In genomic region chr3:71061037-71061436, GRCh38 we compare ENCODE assay signal across 13 cellular contexts.
DNase-seq lines count a peak whose midpoint lies in the region; ATAC-seq and TF ChIP-seq lines count a peak whose summit lies in the region.
"Had no signal": no experiment of that assay in that cellular context is flagged by ENCODE, and none has a peak within 500 bp of the region (broad histone marks: within the 10 kb centered on the region; RNA-seq: fewer than 3 reads in every experiment).

No MANE protein-coding gene starts in this region.

- BruUV-seq in Caco-2 (replicated peaks; lab: Mats Ljungman, UMichigan), result no TSS peak

- H3K4me3 ChIP-seq in Caco-2 (ENCODE audit: low read depth, low read length) (no peak overlapping the region), fibroblast of the aortic adventitia (ENCODE audit: low read depth, low read length) (peak overlapping the region; percentile 34), skeletal muscle tissue (ENCODE audit: low read length in 3 of 3) (peak overlapping the region in 2 of 3 donors; percentile 26 to 30)
- H3K4me3 ChIP-seq: ovary had no signal

- ATAC-seq in T-helper 17 cell, result no peak
- ATAC-seq: T-cell had no signal

- POLR2A ChIA-PET in Caco-2 (lab: Charles Lee), result interaction anchor here (0.6 kb wide), 1 partner anchor 92 kb away, joined by 3 read pairs; no protein-coding TSS in a partner anchor

- CTCF ChIA-PET in Caco-2 (lab: Charles Lee), result interaction anchor here (0.5 to 0.6 kb wide), 2 partner anchors 37 to 92 kb away, joined by 3 to 5 read pairs; no protein-coding TSS in a partner anchor

- H3K36me3 ChIP-seq in Caco-2 (ENCODE audit: control insufficient read depth, insufficient read depth, low read length) (no peaks in the 10 kb centered on the region; the same call in 1 of the 2 replicates), skeletal muscle tissue (ENCODE audit: control insufficient read depth in 3 of 3, insufficient read depth in 3 of 3, low read length in 3 of 3) (no peaks in the 10 kb centered on the region)
- H3K36me3 ChIP-seq: ovary had no signal

- H3K4me3 Mint-ChIP-seq in Caco-2 (ENCODE audit: unreplicated experiment) (no peak overlapping the region), T-helper 17 cell (peak overlapping the region; percentile 80)
- H3K4me3 Mint-ChIP-seq: activated naive CD4-positive, alpha-beta T cell treated with anti-CD3 and anti-CD28 coated beads, Interleukin-2, amount 10 ng/mL, durations not matched to agents 7 days and 5 days; dendritic cell treated with granulocyte-macrophage colony-stimulating factor and Interleukin-4, amounts not matched to agents 40 ng/mL and 50 ng/mL, for 4 days had no signal

- H3K9me3 ChIP-seq in Caco-2, result no peaks in the 10 kb centered on the region
- no peaks in the 10 kb centered on the region for H3K9me3 ChIP-seq in T-helper 17 cell (ENCODE audit: control insufficient read depth, low read length, poor library complexity, severe bottlenecking)
- no peaks in the 10 kb centered on the region for H3K9me3 ChIP-seq in skeletal muscle tissue (ENCODE audit: control insufficient read depth in 3 of 3, low read length in 3 of 3)
- H3K9me3 ChIP-seq: ovary had no signal

- H3K9ac ChIP-seq in skeletal muscle tissue (ENCODE audit: low read depth in 1 of 3, low read length in 3 of 3), result peak overlapping the region in 2 of 3 donors; percentile 0 to 24

- H3K36me3 Mint-ChIP-seq in Caco-2 (ENCODE audit: insufficient read depth, unreplicated experiment), result peaks cover 7% of the 10 kb centered on the region
- no peaks in the 10 kb centered on the region for H3K36me3 Mint-ChIP-seq in T-helper 17 cell (ENCODE audit: low read depth)
- H3K36me3 Mint-ChIP-seq: T-cell had no signal

- intact Hi-C loops in Caco-2 (cut with micrococcal nuclease; ENCODE audit: unreplicated experiment), result loop anchor here (5.0 kb wide), 1 partner anchor 356 kb away; no protein-coding TSS in a partner anchor

- no peak for TF ChIP-seq CTCF in Caco-2 (IDR thresholded peaks at IDR 0.05; ENCODE audit: insufficient read depth in 1 of 2, low read depth in 1 of 2, low read length in 1 of 2, severe bottlenecking in 1 of 2, unreplicated experiment in 1 of 2)
- no peak for TF ChIP-seq CTCF in fibroblast of the aortic adventitia (IDR thresholded peaks at IDR 0.05; ENCODE audit: insufficient read depth, low read length)

- H3K27ac ChIP-seq in skeletal muscle tissue (ENCODE audit: low read depth, low read length), result no peak overlapping the region

- DNase-seq in Caco-2, result no peak
- DNase-seq in T-helper 17 cell, result no peak
- DNase-seq in fibroblast of the aortic adventitia (ENCODE audit: low read depth), result peak; percentile 30
- no peak for DNase-seq in GM19238 (ENCODE audit: insufficient read length, low spot score)
- DNase-seq in hippocampal formation (lab: John Stamatoyannopoulos, UW), result no peak
- DNase-seq in DMS79 (lab: John Stamatoyannopoulos, UW), result no peak
- DNase-seq: activated CD4-positive, alpha-beta T cell treated with anti-CD3 and anti-CD28 coated beads, Interleukin-2, amount 50 U/mL, for 4 hours; activated naive CD4-positive, alpha-beta T cell treated with anti-CD3 and anti-CD28 coated beads, Interleukin-2, amount 10 ng/mL, durations not matched to agents 7 days and 5 days; ovary; stimulated activated CD4-positive, alpha-beta T cell treated with anti-CD3 and anti-CD28 coated beads, Interleukin-1b, Interleukin-23, amount 100 ng/mL, for 48 hours; T-cell had no signal

- no peaks in the 10 kb centered on the region for H3K9me3 Mint-ChIP-seq in Caco-2 (ENCODE audit: unreplicated experiment)
- H3K9me3 Mint-ChIP-seq: activated naive CD4-positive, alpha-beta T cell treated with anti-CD3 and anti-CD28 coated beads, Interleukin-2, amount 10 ng/mL, durations not matched to agents 7 days and 5 days; dendritic cell treated with granulocyte-macrophage colony-stimulating factor and Interleukin-4, amounts not matched to agents 40 ng/mL and 50 ng/mL, for 4 days; T-cell had no signal

- peaks cover 64% of the 10 kb centered on the region for H3K4me1 ChIP-seq in Caco-2
- peaks cover 6 to 46% (median 23%) of the 10 kb centered on the region in 3 donors for H3K4me1 ChIP-seq in skeletal muscle tissue (ENCODE audit: control insufficient read depth in 3 of 3, insufficient read depth in 3 of 3, low read length in 3 of 3)

- H3K27me3 Mint-ChIP-seq in Caco-2 (ENCODE audit: insufficient read depth, unreplicated experiment) (no peaks in the 10 kb centered on the region), T-helper 17 cell (no peaks in the 10 kb centered on the region)
- H3K27me3 Mint-ChIP-seq: activated naive CD4-positive, alpha-beta T cell treated with anti-CD3 and anti-CD28 coated beads, Interleukin-2, amount 10 ng/mL, durations not matched to agents 7 days and 5 days; dendritic cell treated with granulocyte-macrophage colony-stimulating factor and Interleukin-4, amounts not matched to agents 40 ng/mL and 50 ng/mL, for 4 days; T-cell had no signal

- H3K27ac Mint-ChIP-seq in Caco-2 (ENCODE audit: unreplicated experiment) (peak overlapping the region; percentile 71), T-helper 17 cell (no peak overlapping the region)
- H3K27ac Mint-ChIP-seq: activated naive CD4-positive, alpha-beta T cell treated with anti-CD3 and anti-CD28 coated beads, Interleukin-2, amount 10 ng/mL, durations not matched to agents 7 days and 5 days; dendritic cell treated with granulocyte-macrophage colony-stimulating factor and Interleukin-4, amounts not matched to agents 40 ng/mL and 50 ng/mL, for 4 days; T-cell had no signal

- H3K4me1 Mint-ChIP-seq in Caco-2 (ENCODE audit: low read depth, unreplicated experiment) (peaks cover 37% of the 10 kb centered on the region), T-helper 17 cell (peaks cover 47% of the 10 kb centered on the region)

- H3K27me3 ChIP-seq in Caco-2 (replicated peaks; ENCODE audit: control insufficient read depth, insufficient read depth, low read length) (no peaks in the 10 kb centered on the region), skeletal muscle tissue (ENCODE audit: control insufficient read depth in 3 of 3, insufficient read depth in 3 of 3, low read length in 3 of 3) (no peaks in the 10 kb centered on the region)
- H3K27me3 ChIP-seq: ovary had no signal
